Comparison of ENCODE assay signal across 1 cellular context in the genomic region with DNA sequence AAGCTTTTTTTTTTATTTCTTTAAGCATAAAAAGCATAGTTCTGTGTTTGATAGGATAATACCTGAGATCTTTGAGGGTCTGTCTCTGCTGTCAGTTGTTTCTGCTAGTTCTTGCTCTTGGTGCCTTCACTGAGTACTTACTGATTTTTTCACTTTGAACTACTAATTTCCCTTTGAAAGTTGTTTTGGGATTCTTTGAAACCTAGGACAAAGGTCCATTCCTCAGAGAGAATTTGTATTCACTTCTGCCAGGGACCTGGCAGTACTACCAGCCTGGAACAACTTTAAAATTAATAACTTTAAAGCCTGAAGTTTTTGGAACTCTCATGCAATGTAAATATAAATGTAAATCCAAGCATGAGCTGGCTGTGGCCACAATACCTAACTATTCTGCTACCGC.
TF ChIP-seq lines count a peak whose summit lies in the region.

No MANE protein-coding gene starts in this region.

TF ChIP-seq in GM23338, 12 proteins besides CTCF, POLR2A, EP300 and RAD21 (continued from another document):
- TF ChIP-seq, protein P1, sequence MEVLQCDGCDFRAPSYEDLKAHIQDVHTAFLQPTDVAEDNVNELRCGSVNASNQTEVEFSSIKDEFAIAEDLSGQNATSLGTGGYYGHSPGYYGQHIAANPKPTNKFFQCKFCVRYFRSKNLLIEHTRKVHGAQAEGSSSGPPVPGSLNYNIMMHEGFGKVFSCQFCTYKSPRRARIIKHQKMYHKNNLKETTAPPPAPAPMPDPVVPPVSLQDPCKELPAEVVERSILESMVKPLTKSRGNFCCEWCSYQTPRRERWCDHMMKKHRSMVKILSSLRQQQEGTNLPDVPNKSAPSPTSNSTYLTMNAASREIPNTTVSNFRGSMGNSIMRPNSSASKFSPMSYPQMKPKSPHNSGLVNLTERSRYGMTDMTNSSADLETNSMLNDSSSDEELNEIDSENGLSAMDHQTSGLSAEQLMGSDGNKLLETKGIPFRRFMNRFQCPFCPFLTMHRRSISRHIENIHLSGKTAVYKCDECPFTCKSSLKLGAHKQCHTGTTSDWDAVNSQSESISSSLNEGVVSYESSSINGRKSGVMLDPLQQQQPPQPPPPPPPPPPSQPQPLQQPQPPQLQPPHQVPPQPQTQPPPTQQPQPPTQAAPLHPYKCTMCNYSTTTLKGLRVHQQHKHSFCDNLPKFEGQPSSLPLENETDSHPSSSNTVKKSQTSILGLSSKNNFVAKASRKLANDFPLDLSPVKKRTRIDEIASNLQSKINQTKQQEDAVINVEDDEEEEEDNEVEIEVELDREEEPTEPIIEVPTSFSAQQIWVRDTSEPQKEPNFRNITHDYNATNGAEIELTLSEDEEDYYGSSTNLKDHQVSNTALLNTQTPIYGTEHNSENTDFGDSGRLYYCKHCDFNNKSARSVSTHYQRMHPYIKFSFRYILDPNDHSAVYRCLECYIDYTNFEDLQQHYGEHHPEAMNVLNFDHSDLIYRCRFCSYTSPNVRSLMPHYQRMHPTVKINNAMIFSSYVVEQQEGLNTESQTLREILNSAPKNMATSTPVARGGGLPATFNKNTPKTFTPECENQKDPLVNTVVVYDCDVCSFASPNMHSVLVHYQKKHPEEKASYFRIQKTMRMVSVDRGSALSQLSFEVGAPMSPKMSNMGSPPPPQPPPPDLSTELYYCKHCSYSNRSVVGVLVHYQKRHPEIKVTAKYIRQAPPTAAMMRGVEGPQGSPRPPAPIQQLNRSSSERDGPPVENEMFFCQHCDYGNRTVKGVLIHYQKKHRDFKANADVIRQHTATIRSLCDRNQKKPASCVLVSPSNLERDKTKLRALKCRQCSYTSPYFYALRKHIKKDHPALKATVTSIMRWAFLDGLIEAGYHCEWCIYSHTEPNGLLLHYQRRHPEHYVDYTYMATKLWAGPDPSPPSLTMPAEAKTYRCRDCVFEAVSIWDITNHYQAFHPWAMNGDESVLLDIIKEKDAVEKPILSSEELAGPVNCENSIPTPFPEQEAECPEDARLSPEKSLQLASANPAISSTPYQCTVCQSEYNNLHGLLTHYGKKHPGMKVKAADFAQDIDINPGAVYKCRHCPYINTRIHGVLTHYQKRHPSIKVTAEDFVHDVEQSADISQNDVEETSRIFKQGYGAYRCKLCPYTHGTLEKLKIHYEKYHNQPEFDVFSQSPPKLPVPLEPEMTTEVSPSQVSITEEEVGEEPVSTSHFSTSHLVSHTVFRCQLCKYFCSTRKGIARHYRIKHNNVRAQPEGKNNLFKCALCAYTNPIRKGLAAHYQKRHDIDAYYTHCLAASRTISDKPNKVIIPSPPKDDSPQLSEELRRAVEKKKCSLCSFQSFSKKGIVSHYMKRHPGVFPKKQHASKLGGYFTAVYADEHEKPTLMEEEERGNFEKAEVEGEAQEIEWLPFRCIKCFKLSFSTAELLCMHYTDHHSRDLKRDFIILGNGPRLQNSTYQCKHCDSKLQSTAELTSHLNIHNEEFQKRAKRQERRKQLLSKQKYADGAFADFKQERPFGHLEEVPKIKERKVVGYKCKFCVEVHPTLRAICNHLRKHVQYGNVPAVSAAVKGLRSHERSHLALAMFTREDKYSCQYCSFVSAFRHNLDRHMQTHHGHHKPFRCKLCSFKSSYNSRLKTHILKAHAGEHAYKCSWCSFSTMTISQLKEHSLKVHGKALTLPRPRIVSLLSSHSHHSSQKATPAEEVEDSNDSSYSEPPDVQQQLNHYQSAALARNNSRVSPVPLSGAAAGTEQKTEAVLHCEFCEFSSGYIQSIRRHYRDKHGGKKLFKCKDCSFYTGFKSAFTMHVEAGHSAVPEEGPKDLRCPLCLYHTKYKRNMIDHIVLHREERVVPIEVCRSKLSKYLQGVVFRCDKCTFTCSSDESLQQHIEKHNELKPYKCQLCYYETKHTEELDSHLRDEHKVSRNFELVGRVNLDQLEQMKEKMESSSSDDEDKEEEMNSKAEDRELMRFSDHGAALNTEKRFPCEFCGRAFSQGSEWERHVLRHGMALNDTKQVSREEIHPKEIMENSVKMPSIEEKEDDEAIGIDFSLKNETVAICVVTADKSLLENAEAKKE (CRISPR knock-in tag; IDR thresholded peaks at IDR 0.05): no peak
- TF ChIP-seq, protein P2, sequence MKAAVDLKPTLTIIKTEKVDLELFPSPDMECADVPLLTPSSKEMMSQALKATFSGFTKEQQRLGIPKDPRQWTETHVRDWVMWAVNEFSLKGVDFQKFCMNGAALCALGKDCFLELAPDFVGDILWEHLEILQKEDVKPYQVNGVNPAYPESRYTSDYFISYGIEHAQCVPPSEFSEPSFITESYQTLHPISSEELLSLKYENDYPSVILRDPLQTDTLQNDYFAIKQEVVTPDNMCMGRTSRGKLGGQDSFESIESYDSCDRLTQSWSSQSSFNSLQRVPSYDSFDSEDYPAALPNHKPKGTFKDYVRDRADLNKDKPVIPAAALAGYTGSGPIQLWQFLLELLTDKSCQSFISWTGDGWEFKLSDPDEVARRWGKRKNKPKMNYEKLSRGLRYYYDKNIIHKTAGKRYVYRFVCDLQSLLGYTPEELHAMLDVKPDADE (IDR thresholded peaks at IDR 0.05): no peak
- TF ChIP-seq CREB1 (CRISPR knock-in tag; IDR thresholded peaks at IDR 0.05; ENCODE audit: low read depth) (no peak), NANOG (IDR thresholded peaks at IDR 0.05; ENCODE audit: borderline replicate concordance) (no peak)
